ENCODE assay signal across 8 cellular contexts in genomic region chr12:91778091-91778819, GRCh38.
DNase-seq lines count a peak whose midpoint lies in the region; ATAC-seq and TF ChIP-seq lines count a peak whose summit lies in the region.

No MANE protein-coding gene starts in this region.

- TF ChIP-seq POLR2A in breast epithelium (IDR thresholded peaks at IDR 0.05), result no peak

- peak overlapping the region; percentile 13 to 37 for H3K27ac ChIP-seq in breast epithelium

- H3K27me3 ChIP-seq in breast epithelium (no peaks in the 10 kb centered on the region), skeletal muscle satellite cell (ENCODE audit: control insufficient read depth, insufficient read depth, low read length) (no peaks in the 10 kb centered on the region)

- no peaks in the 10 kb centered on the region for H3K36me3 ChIP-seq in breast epithelium
- no peaks in the 10 kb centered on the region for H3K36me3 ChIP-seq in skeletal muscle satellite cell (ENCODE audit: insufficient read depth, low read length)

- TF ChIP-seq CTCF in breast epithelium (IDR thresholded peaks at IDR 0.05), result no peak

- H3K9me3 ChIP-seq in breast epithelium (no peaks in the 10 kb centered on the region), skeletal muscle satellite cell (replicated peaks; ENCODE audit: low read length) (no peaks in the 10 kb centered on the region)

- peak; percentile 64 for ATAC-seq in GM19324 (IDR thresholded peaks at IDR 0.05; ENCODE audit: low FRiP score, unreplicated experiment)
- ATAC-seq in HG03280 (IDR thresholded peaks at IDR 0.05; ENCODE audit: unreplicated experiment), result peak; percentile 47

- intact Hi-C loops in breast epithelium (cut with DNase I; ENCODE audit: low total_unique reads), result no loop called here

- H3K4me3 ChIP-seq in breast epithelium, result no peak overlapping the region
- H3K4me3 ChIP-seq in skeletal muscle satellite cell (ENCODE audit: low read length), result peak overlapping the region; percentile 28

- H3K4me2 ChIP-seq in skeletal muscle satellite cell (ENCODE audit: low read length), result peak overlapping the region; percentile 69

- peak overlapping the region; percentile 32 for H3K9ac ChIP-seq in skeletal muscle satellite cell (ENCODE audit: low read depth, low read length)

- H3K4me1 ChIP-seq in breast epithelium (no peaks in the 10 kb centered on the region), skeletal muscle satellite cell (ENCODE audit: control insufficient read depth, insufficient read depth, low read length) (peaks cover 38% of the 10 kb centered on the region)

- DNase-seq in A172 (ENCODE audit: low spot score) (peak; percentile 50), breast epithelium (ENCODE audit: low spot score in 2 of 2) (no peak), NCI-H2081 treated with DMSO at 0.1 percent for 48 hours (lab: John Stamatoyannopoulos, UW) (no peak), D341Med (ENCODE audit: low spot score) (no peak), NCI-H1417 treated with DMSO at 0.1 percent for 48 hours (lab: John Stamatoyannopoulos, UW) (no peak)
